In the genomic region with DNA sequence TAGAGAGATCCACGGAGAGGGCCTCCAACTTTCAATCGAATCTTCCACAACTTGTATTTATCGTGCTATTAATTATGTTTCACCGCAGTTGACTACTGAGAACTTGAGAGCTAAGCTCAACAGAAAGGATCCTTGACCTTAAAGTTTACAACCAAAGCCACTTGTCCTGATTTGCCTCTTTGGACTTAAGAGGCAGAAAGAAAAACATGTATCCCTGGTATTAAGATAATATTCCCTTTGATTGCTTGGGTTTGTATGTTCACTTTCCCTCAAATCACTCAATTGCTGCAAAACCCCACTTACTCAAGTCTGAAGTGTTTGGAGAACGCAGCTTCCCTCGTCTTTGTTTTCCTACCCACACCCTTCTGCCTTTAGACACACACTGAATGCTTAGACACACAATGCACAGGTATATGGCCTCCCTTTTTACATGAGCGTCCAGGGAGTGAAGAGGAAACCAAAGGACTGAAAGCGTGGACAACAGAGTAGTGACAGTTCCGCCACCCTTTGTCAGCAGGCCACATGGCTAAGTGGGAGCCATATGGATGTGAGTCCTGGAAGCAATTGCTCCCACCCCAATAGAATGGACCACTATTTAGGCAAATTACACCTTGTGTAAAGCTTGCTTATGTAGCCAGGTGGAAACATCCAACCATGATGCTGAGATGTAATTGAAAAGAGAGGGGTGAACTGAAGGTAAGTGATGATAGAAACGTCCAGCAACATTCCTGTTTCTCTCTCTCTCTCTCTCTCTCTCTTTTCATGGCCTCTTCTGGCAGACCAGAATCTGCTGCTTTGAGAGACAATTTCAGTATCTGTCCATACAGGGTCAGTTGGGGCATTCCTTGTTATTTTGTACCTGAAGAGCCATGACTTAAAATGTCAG, we compare ENCODE assay signal across 9 cellular contexts. TPM values are rescaled to one million over a fixed set of nuclear protein-coding genes. Genes with fewer than 3 reads are reported as not detected.
DNase-seq lines count a peak whose midpoint lies in the region; ATAC-seq, FAIRE-seq and TF ChIP-seq lines count a peak whose summit lies in the region.
"Had no signal": no experiment of that assay in that cellular context is flagged by ENCODE, and none has a peak within 500 bp of the region (broad histone marks: within the 10 kb centered on the region; RNA-seq: fewer than 3 reads in every experiment).

No MANE protein-coding gene starts in this region.

- in situ Hi-C loops in transverse colon (cut with MboI; ENCODE audit: low pct_ligation_motif_present in 1 of 4, low pct_unique_long_range_greater_than_20kb in 1 of 4, low sequenced_read_pairs in 3 of 4): no loop called here

- no peak for TF ChIP-seq POLR2A in transverse colon (IDR thresholded peaks at IDR 0.05)

- peaks cover 14% of the 10 kb centered on the region for H3K4me1 ChIP-seq in cardiac muscle cell (ENCODE audit: low read depth)
- peaks cover 0 to 41% (median 12%) of the 10 kb centered on the region in 9 donors for H3K4me1 ChIP-seq in heart right ventricle
- H3K4me1 ChIP-seq in keratinocyte (ENCODE audit: control insufficient read depth, extremely low read depth, insufficient read depth, low read length): peaks cover 53% of the 10 kb centered on the region
- peaks cover 0 to 64% (median 27%) of the 10 kb centered on the region in 4 donors for H3K4me1 ChIP-seq in transverse colon

- H3K27ac ChIP-seq in cardiac muscle cell (peak overlapping the region; percentile 24), heart right ventricle (peak overlapping the region in 3 of 10 donors; percentile 50 to 61 (median 60)), keratinocyte (ENCODE audit: control insufficient read depth, insufficient read depth, low read length) (peak overlapping the region; percentile 86), transverse colon (peak overlapping the region; percentile 87 to 94 (median 91))

- H3K79me2 ChIP-seq in keratinocyte (ENCODE audit: control insufficient read depth, insufficient read depth, low read length): peaks cover 36% of the 10 kb centered on the region

- H3K27me3 ChIP-seq in cardiac muscle cell (no peaks in the 10 kb centered on the region), heart right ventricle (peaks cover 0 to 37% (median 23%) of the 10 kb centered on the region in 7 donors), keratinocyte (ENCODE audit: control insufficient read depth, extremely low read depth, insufficient read depth, low read length) (no peaks in the 10 kb centered on the region), transverse colon (peaks cover 24% of the 10 kb centered on the region)

- POLR2A ChIA-PET in T-cell (lab: Charles Lee): no interaction called here

- H3K9me3 Mint-ChIP-seq in T-cell: no peaks in the 10 kb centered on the region

- FAIRE-seq in keratinocyte (lab: Jason Lieb, UNC): no peak

- H3K27me3 Mint-ChIP-seq in T-cell: peaks cover 52 to 60% of the 10 kb centered on the region in 2 donors

- DNase-seq in cardiac muscle cell (ENCODE audit: low read depth in 1 of 2, low spot score in 1 of 2) (no peak), heart right ventricle (no peak), T-cell (no peak), keratinocyte (ENCODE audit: low read depth, low spot score) (no peak), transverse colon (no peak), T-helper 9 cell (no peak), MV-4-11 (lab: John Stamatoyannopoulos, UW) (no peak)
- DNase-seq: cerebellar nuclear complex had no signal

- WGBS in heart right ventricle, 2 donors: 83 to 87% methylated on average over 10 of the region's 10 CpGs
- WGBS in transverse colon (ENCODE audit: low coverage in 1 of 2), 2 donors: 45 to 59% methylated on average over 7 to 10 of the region's 10 CpGs

- H3K36me3 ChIP-seq in cardiac muscle cell (no peaks in the 10 kb centered on the region), heart right ventricle (no peaks in the 10 kb centered on the region), keratinocyte (ENCODE audit: control insufficient read depth in 2 of 2, extremely low read depth in 1 of 2, insufficient read depth in 2 of 2, low read length in 2 of 2) (no peaks in the 10 kb centered on the region), transverse colon (no peaks in the 10 kb centered on the region)

- H4K20me1 ChIP-seq in keratinocyte (ENCODE audit: control insufficient read depth, extremely low read depth, insufficient read depth, low read length): no peaks in the 10 kb centered on the region

- CTCF ChIA-PET in T-cell (lab: Charles Lee): interaction anchor here (0.7 kb wide), 3 partner anchors 24 to 1622 kb away, joined by 3 read pairs; no protein-coding TSS in a partner anchor

- H3K4me2 ChIP-seq in keratinocyte (ENCODE audit: control insufficient read depth, extremely low read depth, insufficient read depth, low read depth, low read length): peak overlapping the region; percentile 90

- H3K4me1 Mint-ChIP-seq in T-cell: peaks cover 19 to 31% (median 26%) of the 10 kb centered on the region in 3 donors

- no peak overlapping the region for H2AFZ ChIP-seq in keratinocyte (ENCODE audit: control insufficient read depth, low read length)

- peak overlapping the region; percentile 66 to 73 (median 66) for H3K4me3 Mint-ChIP-seq in T-cell

- dilution Hi-C loops in keratinocyte (cut with MboI; ENCODE audit: extremely low pct_ligation_motif_present, low sequenced_read_pairs): no loop called here

- no peaks in the 10 kb centered on the region for H3K36me3 Mint-ChIP-seq in T-cell

- no peaks in the 10 kb centered on the region for H3K9me1 ChIP-seq in keratinocyte (ENCODE audit: control insufficient read depth, extremely low read depth, insufficient read depth, low read length)

- H3K4me3 ChIP-seq in cardiac muscle cell (peak overlapping the region; percentile 57), heart right ventricle (peak overlapping the region in 1 of 10 donors; percentile 69), keratinocyte (ENCODE audit: control insufficient read depth in 2 of 3, extremely low read depth in 1 of 3, insufficient read depth in 2 of 3, low read depth in 1 of 3, low read length in 3 of 3) (peak overlapping the region in 1 of 3 experiments; percentile 63), transverse colon (peak overlapping the region in 2 of 4 donors; percentile 63 to 82)

- H3K9ac ChIP-seq in keratinocyte (ENCODE audit: control insufficient read depth, extremely low read depth, insufficient read depth, low read length): peak overlapping the region; percentile 77

- intact Hi-C loops in heart right ventricle (cut with DNase I): loop anchor here in 4 of 10 donors (5.0 to 10.0 kb wide), 4 partner anchors 71 to 93 kb away; no protein-coding TSS in a partner anchor
- intact Hi-C loops in transverse colon (cut with DNase I; ENCODE audit: low total_unique reads): no loop called here

- no peak for TF ChIP-seq CTCF in cardiac muscle cell (IDR thresholded peaks at IDR 0.05; ENCODE audit: low read depth, low read length)
- no peak for TF ChIP-seq CTCF in heart right ventricle (IDR thresholded peaks at IDR 0.05)
- no peak for TF ChIP-seq CTCF in keratinocyte (optimal IDR thresholded peaks at IDR 0.05 in 1 of 3, IDR thresholded peaks at IDR 0.05 in 1 of 3, conservative IDR thresholded peaks at IDR 0.05 in 1 of 3; ENCODE audit: extremely low read depth in 1 of 3, insufficient read depth in 2 of 3, low read length in 3 of 3)
- TF ChIP-seq CTCF in transverse colon (IDR thresholded peaks at IDR 0.05): no peak

- ATAC-seq in heart right ventricle: no peak
- ATAC-seq in T-cell (replicated peaks in 1 of 4): no peak
- ATAC-seq in GM18498 (IDR thresholded peaks at IDR 0.05; ENCODE audit: unreplicated experiment): no peak

- H3K27ac Mint-ChIP-seq in T-cell: no peak overlapping the region

- no peak for TF ChIP-seq EP300 in transverse colon (IDR thresholded peaks at IDR 0.05; ENCODE audit: low read depth)

- H3K9me3 ChIP-seq in cardiac muscle cell (ENCODE audit: low read depth) (no peaks in the 10 kb centered on the region), heart right ventricle (no peaks in the 10 kb centered on the region), keratinocyte (ENCODE audit: control insufficient read depth, low read depth, low read length) (no peaks in the 10 kb centered on the region), transverse colon (no peaks in the 10 kb centered on the region)

RNA-seq across cellular contexts. Expression of gene PKP2, which starts 1.4 kb away (rescaled TPM):
- total RNA-seq in cardiac muscle cell (362 and 376 TPM in 2 replicates), heart right ventricle (100 to 1,000 TPM; 280 to 639 (median 425) TPM), T-cell (1 to 10 TPM in 1 of 5 donors, under 1 TPM in 4; 0.45 to 1.3 (median 0.93) TPM), transverse colon (100 to 1,000 TPM in 3 of 4 donors, 10 to 100 TPM in 1; 92.0 to 253 (median 108) TPM)
- polyA plus RNA-seq in cardiac muscle cell (363 and 451 TPM in 2 replicates), heart right ventricle (100 to 1,000 TPM in 1 of 2 donors, 10 to 100 TPM in 1; 92.3 to 137 TPM), keratinocyte (38.2 to 55.5 TPM (median 50.4 TPM) in 3 replicates)
- polyA plus RNA-seq in keratinocyte (2011; ENCODE audit: low read depth): 12.8 TPM
- 38.8 and 54.4 TPM in 2 replicates for polyA plus RNA-seq in keratinocyte (2011; cell fraction: cytosol; rRNA removed)
- polyA plus RNA-seq in keratinocyte (2011; cell fraction: nucleus; rRNA removed): 54.9 and 60.9 TPM in 2 replicates
- 23.9 and 43.6 TPM in 2 replicates for polyA plus RNA-seq in keratinocyte (2012; ENCODE audit: low replicate concordance)
- 43.3 to 81.9 TPM (median 56.8 TPM) in 3 replicates for polyA minus RNA-seq in keratinocyte
- polyA minus RNA-seq in keratinocyte (2011; cell fraction: cytosol; rRNA and poly(A)+ RNA removed): 52.0 TPM
- 61.7 and 80.4 TPM in 2 replicates for polyA minus RNA-seq in keratinocyte (2011; cell fraction: nucleus; rRNA and poly(A)+ RNA removed)

Comparison
In these comparisons a context has a peak if more than half of its experiments do, and no peak if none do; other contexts are left out.
1. RNA of gene PKP2, which starts 1.4 kb away (total RNA-seq): 280 to 639 TPM in heart right ventricle, 362 to 376 TPM in cardiac muscle cell and 92.0 to 253 TPM in transverse colon; 0.45 to 1.3 TPM in T-cell; every median in the first group is over 10 times any median in the second.